20 cellular contexts compared by ENCODE assay signal in the genomic region with DNA sequence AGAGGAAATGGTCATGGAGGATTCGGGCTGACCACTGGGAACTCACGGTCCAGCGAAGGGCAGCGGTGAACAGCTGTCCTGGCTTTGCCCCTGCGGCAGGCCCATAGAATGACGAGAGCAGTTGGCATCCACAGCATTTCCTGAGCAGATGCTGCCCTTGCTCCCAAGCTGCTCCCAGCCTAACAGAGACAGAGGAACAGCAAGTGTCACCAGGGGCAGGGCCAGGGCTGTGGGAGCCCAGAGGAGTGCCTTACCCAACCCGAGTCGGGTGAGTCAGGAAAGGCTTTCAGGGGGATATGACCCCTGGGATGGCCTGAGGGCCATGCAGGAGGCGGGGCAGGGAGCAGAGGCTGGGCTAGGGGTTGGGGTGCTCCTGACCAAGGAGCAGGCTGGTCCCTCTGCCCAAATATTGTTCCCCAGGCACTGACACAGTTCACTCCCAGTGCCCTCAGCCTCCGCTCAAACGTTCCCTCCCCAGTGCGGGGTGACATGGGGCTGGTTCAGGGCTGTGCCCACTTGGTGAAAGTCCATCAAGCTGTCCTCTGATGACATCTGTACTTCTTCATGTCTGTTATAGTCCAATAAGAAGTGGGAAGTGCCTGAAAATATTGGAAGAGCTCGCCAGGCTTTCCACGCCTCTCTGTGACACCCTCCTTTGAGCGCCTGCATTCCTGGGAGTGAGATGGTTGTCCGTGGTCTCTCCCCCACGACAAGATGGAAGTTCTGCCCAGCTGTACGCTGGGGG.
DNase-seq lines count a peak whose midpoint lies in the region; ATAC-seq and TF ChIP-seq lines count a peak whose summit lies in the region.
"Had no signal": no experiment of that assay in that cellular context is flagged by ENCODE, and none has a peak within 500 bp of the region (broad histone marks: within the 10 kb centered on the region; RNA-seq: fewer than 3 reads in every experiment).

No MANE protein-coding gene starts in this region.

- peak; percentile 91 for DNase-seq in AG10803 (ENCODE audit: low read depth)
- peak; percentile 79 for DNase-seq in HFFc6
- peak; percentile 46 for DNase-seq in brain microvascular endothelial cell
- DNase-seq in mesenchymal stem cell, result peak; percentile 83
- DNase-seq in iPS-NIHi11 (ENCODE audit: low spot score), result no peak
- no peak for DNase-seq in C1 segment of cervical spinal cord (lab: John Stamatoyannopoulos, UW)
- no peak for DNase-seq in mesothelial cell of epicardium (ENCODE audit: low spot score in 2 of 2, unreplicated experiment in 2 of 2)
- DNase-seq: activated CD4-positive, alpha-beta T cell treated with anti-CD3 and anti-CD28 coated beads for 36 hours; activated naive CD4-positive, alpha-beta T cell treated with anti-CD3 and anti-CD28 coated beads, Interleukin-2, amount 50 U/mL, for 16 hours; DMS153; effector memory CD4-positive, alpha-beta T cell; foreskin melanocyte; GOT3; naive thymus-derived CD4-positive, alpha-beta T cell; NCI-H1048; NCI-H2107; Right ventricle myocardium superior had no signal

- no peaks in the 10 kb centered on the region for H3K27me3 ChIP-seq in brain microvascular endothelial cell (replicated peaks)
- H3K27me3 ChIP-seq in mesenchymal stem cell (ENCODE audit: control insufficient read depth in 1 of 2, insufficient read depth in 1 of 2, low read length in 2 of 2), result no peaks in the 10 kb centered on the region

- H3K9me3 Mint-ChIP-seq in HFFc6 (peaks cover 17% of the 10 kb centered on the region), mesothelial cell of epicardium (peaks cover 20% of the 10 kb centered on the region)

- H3K14ac ChIP-seq in mesenchymal stem cell (ENCODE audit: low read length in 2 of 2), result no peak overlapping the region

- no peak overlapping the region for H2BK120ac ChIP-seq in mesenchymal stem cell (ENCODE audit: low read depth, low read length)

- no peaks in the 10 kb centered on the region for H3K36me3 Mint-ChIP-seq in HFFc6 (ENCODE audit: low read depth)
- no peaks in the 10 kb centered on the region for H3K36me3 Mint-ChIP-seq in mesothelial cell of epicardium

- no peak overlapping the region for H4K91ac ChIP-seq in mesenchymal stem cell (ENCODE audit: low read length)

- H3K9me3 ChIP-seq in mesenchymal stem cell (ENCODE audit: control insufficient read depth, low read length), result peaks cover 6% of the 10 kb centered on the region

- peak overlapping the region; percentile 34 for H2BK15ac ChIP-seq in mesenchymal stem cell (ENCODE audit: low read depth, poor library complexity, severe bottlenecking)

- 69% methylated on average over 17 of the region's 18 CpGs for WGBS in mesenchymal stem cell

- no peak for ATAC-seq in GM21390 (IDR thresholded peaks at IDR 0.05; ENCODE audit: unreplicated experiment)
- ATAC-seq: activated CD4-positive, alpha-beta T cell treated with anti-CD3 and anti-CD28 coated beads for 36 hours; HepG2; naive thymus-derived CD4-positive, alpha-beta T cell had no signal

- no peak for TF ChIP-seq CTCF in AG10803 (conservative IDR thresholded peaks at IDR 0.05; ENCODE audit: low read length)
- no peak for TF ChIP-seq CTCF in HFFc6 (IDR thresholded peaks at IDR 0.05)
- TF ChIP-seq CTCF in brain microvascular endothelial cell (IDR thresholded peaks at IDR 0.05; ENCODE audit: low read depth, low read length, missing control alignments), result no peak
- no peak for TF ChIP-seq CTCF in mesothelial cell of epicardium (IDR thresholded peaks at IDR 0.05; ENCODE audit: unreplicated experiment)

- in situ Hi-C loops in brain microvascular endothelial cell (cut with HindIII; ENCODE audit: low pct_ligation_motif_present, low sequenced_read_pairs), result no loop called here

- H3K23ac ChIP-seq in mesenchymal stem cell (ENCODE audit: low read length in 2 of 2), result no peak overlapping the region

- H2AFZ ChIP-seq in mesenchymal stem cell (ENCODE audit: low read depth, low read length), result no peak overlapping the region

- H3K4me3 ChIP-seq in AG10803 (ENCODE audit: low read length) (no peak overlapping the region), brain microvascular endothelial cell (ENCODE audit: low read depth, low read length) (no peak overlapping the region), mesenchymal stem cell (ENCODE audit: insufficient read depth in 1 of 2, low read depth in 1 of 2, low read length in 2 of 2) (no peak overlapping the region)

- peaks cover 31% of the 10 kb centered on the region for H3K4me1 Mint-ChIP-seq in HFFc6 (ENCODE audit: low read depth)
- H3K4me1 Mint-ChIP-seq in mesothelial cell of epicardium, result no peaks in the 10 kb centered on the region
- H3K4me1 Mint-ChIP-seq: activated CD4-positive, alpha-beta T cell treated with anti-CD3 and anti-CD28 coated beads for 36 hours; brain; naive thymus-derived CD4-positive, alpha-beta T cell had no signal

- H2AK5ac ChIP-seq in mesenchymal stem cell (ENCODE audit: low read length, severe bottlenecking), result no peak overlapping the region

- peaks cover 14% of the 10 kb centered on the region for H3K27me3 Mint-ChIP-seq in HFFc6 (ENCODE audit: insufficient read depth)
- no peaks in the 10 kb centered on the region for H3K27me3 Mint-ChIP-seq in mesothelial cell of epicardium (ENCODE audit: low read depth)
- H3K27me3 Mint-ChIP-seq: activated CD4-positive, alpha-beta T cell treated with anti-CD3 and anti-CD28 coated beads for 36 hours had no signal

- H3K4me2 ChIP-seq in mesenchymal stem cell (ENCODE audit: low read length, poor library complexity, severe bottlenecking), result no peak overlapping the region

- no peaks in the 10 kb centered on the region for H3K79me1 ChIP-seq in mesenchymal stem cell (replicated peaks; ENCODE audit: low read length, poor library complexity, severe bottlenecking)

- H3K9ac ChIP-seq in mesenchymal stem cell (ENCODE audit: low read length), result no peak overlapping the region

- no peak overlapping the region for H3K4ac ChIP-seq in mesenchymal stem cell (ENCODE audit: low read depth in 1 of 2, low read length in 2 of 2)

- H3K27ac ChIP-seq in brain microvascular endothelial cell, result no peak overlapping the region
- H3K27ac ChIP-seq in mesenchymal stem cell (ENCODE audit: low read length, poor library complexity, severe bottlenecking), result no peak overlapping the region

- no peak overlapping the region for H2BK12ac ChIP-seq in mesenchymal stem cell (ENCODE audit: low read length in 2 of 2)

- H3K4me1 ChIP-seq in mesenchymal stem cell (ENCODE audit: control insufficient read depth, insufficient read depth, low read depth, low read length), result peaks cover 11% of the 10 kb centered on the region

- H3K27ac Mint-ChIP-seq in HFFc6, result peak overlapping the region; percentile 46; the same call in 1 of the 2 replicates
- H3K27ac Mint-ChIP-seq in mesothelial cell of epicardium, result no peak overlapping the region
- H3K27ac Mint-ChIP-seq: activated CD4-positive, alpha-beta T cell treated with anti-CD3 and anti-CD28 coated beads for 36 hours; brain; naive thymus-derived CD4-positive, alpha-beta T cell had no signal

- H2BK5ac ChIP-seq in mesenchymal stem cell (ENCODE audit: low read depth, low read length, poor library complexity, severe bottlenecking), result no peak overlapping the region

- no peak overlapping the region for H4K8ac ChIP-seq in mesenchymal stem cell (ENCODE audit: low read length)

- H3K4me3 Mint-ChIP-seq in HFFc6 (no peak overlapping the region), mesothelial cell of epicardium (no peak overlapping the region)
- H3K4me3 Mint-ChIP-seq: activated CD4-positive, alpha-beta T cell treated with anti-CD3 and anti-CD28 coated beads for 36 hours; brain; naive thymus-derived CD4-positive, alpha-beta T cell had no signal

- no peaks in the 10 kb centered on the region for H3K36me3 ChIP-seq in brain microvascular endothelial cell (replicated peaks)
- no peaks in the 10 kb centered on the region for H3K36me3 ChIP-seq in mesenchymal stem cell (ENCODE audit: control insufficient read depth in 1 of 2, insufficient read depth in 2 of 2, low read depth in 1 of 2, low read length in 2 of 2)

- H3K18ac ChIP-seq in mesenchymal stem cell (ENCODE audit: low read depth in 1 of 2, low read length in 2 of 2), result no peak overlapping the region

Comparison
In these comparisons a context has a peak if more than half of its experiments do, and no peak if none do; other contexts are left out.
1. DNase-seq: peak in AG10803 (single experiment), HFFc6 (single experiment), brain microvascular endothelial cell (single experiment) and mesenchymal stem cell (single experiment); none in iPS-NIHi11 (single experiment), C1 segment of cervical spinal cord (0 of 14) and mesothelial cell of epicardium (0 of 2).